Comparison of ENCODE assay signal across 9 cellular contexts in genomic region chr2:235170536-235171510, GRCh38.
DNase-seq lines count a peak whose midpoint lies in the region; ATAC-seq and TF ChIP-seq lines count a peak whose summit lies in the region.
"Had no signal": no experiment of that assay in that cellular context is flagged by ENCODE, and none has a peak within 500 bp of the region (broad histone marks: within the 10 kb centered on the region; RNA-seq: fewer than 3 reads in every experiment).

No MANE protein-coding gene starts in this region.

- CTCF ChIA-PET in Panc1 (lab: Charles Lee), result no interaction called here

- no TSS peak for BruUV-seq in Panc1 (replicated peaks; lab: Mats Ljungman, UMichigan)

- H3K27me3 ChIP-seq in Panc1 (ENCODE audit: control insufficient read depth, insufficient read depth, low read length), result no peaks in the 10 kb centered on the region
- no peaks in the 10 kb centered on the region for H3K27me3 ChIP-seq in foreskin keratinocyte
- H3K27me3 ChIP-seq in thyroid gland, result no peaks in the 10 kb centered on the region

- ATAC-seq in Panc1 (peak; percentile 80), foreskin keratinocyte (peak; percentile 90), GM19023 (IDR thresholded peaks at IDR 0.05; ENCODE audit: unreplicated experiment) (no peak)

- H3K36me3 ChIP-seq in Panc1 (ENCODE audit: control insufficient read depth, insufficient read depth, low read length), result no peaks in the 10 kb centered on the region
- no peaks in the 10 kb centered on the region for H3K36me3 ChIP-seq in thyroid gland

- POLR2A ChIA-PET in Panc1 (lab: Charles Lee), result no interaction called here

- intact Hi-C loops in Panc1 (cut with micrococcal nuclease; ENCODE audit: unreplicated experiment), result no loop called here
- intact Hi-C loops in thyroid gland (cut with DNase I), result no loop called here

- TF ChIP-seq POLR2A in thyroid gland (IDR thresholded peaks at IDR 0.05), result no peak

- H3K9me3 ChIP-seq in Panc1 (ENCODE audit: control insufficient read depth, insufficient read depth, low read depth, low read length) (no peaks in the 10 kb centered on the region), thyroid gland (no peaks in the 10 kb centered on the region)

- no peak overlapping the region; the same call in 1 of the 2 replicates for H3K27ac ChIP-seq in Panc1 (ENCODE audit: low read length)
- H3K27ac ChIP-seq in foreskin keratinocyte, result no peak overlapping the region
- no peak overlapping the region for H3K27ac ChIP-seq in thyroid gland

- H3K4me1 ChIP-seq in Panc1 (ENCODE audit: control insufficient read depth, insufficient read depth, low read length) (peaks cover 19% of the 10 kb centered on the region), foreskin keratinocyte (peaks cover 18% of the 10 kb centered on the region), thyroid gland (no peaks in the 10 kb centered on the region)

- H3K4me3 ChIP-seq in Panc1 (ENCODE audit: low read depth in 2 of 2, low read length in 2 of 2), result no peak overlapping the region
- H3K4me3 ChIP-seq in thyroid gland (replicated peaks in 1 of 3), result no peak overlapping the region
- H3K4me3 ChIP-seq: lung had no signal

- 27 to 32% methylated on average over 8 of the region's 8 CpGs for WGBS in thyroid gland, 2 donors

- peak; percentile 35 for DNase-seq in NCI-H510A treated with DMSO at 0.1 percent for 48 hours (lab: John Stamatoyannopoulos, UW)
- no peak for DNase-seq in NCI-H510A (lab: John Stamatoyannopoulos, UW)
- DNase-seq in Panc1 (ENCODE audit: low read depth, low spot score), result no peak
- DNase-seq in foreskin keratinocyte, result peak; percentile 67 to 83
- DNase-seq in thyroid gland, result peak; percentile 13 to 36
- no peak for DNase-seq in T-helper 9 cell
- DNase-seq in NK-92 treated with Interleukin-12 subunit alpha and Interleukin-12 subunit beta, amount 100 ng/mL, for 24 hours (lab: John Stamatoyannopoulos, UW), result no peak

- TF ChIP-seq CTCF in Panc1 (IDR thresholded peaks at IDR 0.05) (no peak), foreskin keratinocyte (conservative IDR thresholded peaks at IDR 0.05) (peak; percentile 54), thyroid gland (IDR thresholded peaks at IDR 0.05) (peak in 1 of 6 experiments; percentile 34)

- in situ Hi-C loops in Panc1 (cut with HindIII; ENCODE audit: low pct_unique_long_range_greater_than_20kb, low sequenced_read_pairs), result no loop called here

Comparison
In these comparisons a context has a peak if more than half of its experiments do, and no peak if none do; other contexts are left out.
1. DNase-seq: peak in NCI-H510A treated with DMSO at 0.1 percent for 48 hours (single experiment), foreskin keratinocyte (2 of 2) and thyroid gland (2 of 2); none in NCI-H510A (single experiment), Panc1 (single experiment), T-helper 9 cell (single experiment) and NK-92 treated with Interleukin-12 subunit alpha and Interleukin-12 subunit beta, amount 100 ng/mL, for 24 hours (single experiment).